8 cellular contexts compared by ENCODE assay signal in the genomic region with DNA sequence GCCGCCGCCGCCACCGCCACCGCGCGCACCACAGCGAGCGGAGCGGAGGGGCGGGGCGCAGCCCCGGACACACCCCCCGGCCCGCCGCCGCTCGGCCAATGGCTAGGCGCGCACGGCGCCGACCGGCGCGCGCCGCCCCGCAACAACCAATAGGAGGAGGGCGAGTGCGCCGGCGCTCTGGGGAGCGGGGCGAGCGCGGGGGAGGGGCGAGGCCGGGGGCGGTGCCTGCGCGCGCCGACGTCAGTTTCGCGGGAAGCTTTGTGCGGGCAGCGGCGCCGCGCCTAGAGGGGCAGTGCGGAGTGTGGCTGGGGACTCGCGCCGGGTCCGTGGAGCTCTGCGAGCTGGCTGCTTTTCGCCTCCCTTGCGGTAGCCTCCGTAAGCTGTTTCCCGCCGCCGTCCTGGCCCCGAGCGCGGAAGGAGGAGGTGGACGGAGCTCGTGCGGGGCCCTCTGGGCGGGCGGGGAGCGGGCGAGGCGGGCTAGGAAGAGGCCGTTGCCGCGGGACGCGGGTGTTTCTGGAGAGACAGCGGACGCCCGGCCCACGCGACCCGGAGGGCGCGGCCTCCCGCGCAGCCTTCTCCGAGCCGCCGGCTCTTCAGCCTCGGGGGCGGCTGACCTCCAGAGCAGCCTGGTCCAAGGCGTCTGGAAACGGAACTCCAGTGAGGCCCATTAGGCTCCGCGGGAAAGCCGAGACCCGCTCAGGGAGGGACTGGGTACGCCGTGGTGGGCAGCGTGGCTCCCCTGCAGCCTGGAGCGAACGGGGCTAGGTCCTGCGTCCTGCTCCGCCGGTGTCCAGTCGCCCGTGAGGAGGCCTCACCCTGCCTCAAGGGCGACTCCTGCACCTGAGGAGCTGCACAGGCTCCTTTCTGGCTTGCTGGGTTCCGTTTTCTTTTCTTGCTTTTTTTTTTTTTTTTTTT. TPM values are rescaled to one million over a fixed set of nuclear protein-coding genes. Genes with fewer than 3 reads are reported as not detected.
A peak's percentile ranks its signal among the peaks of the same experiment; 100 is the strongest.
DNase-seq lines count a peak whose midpoint lies in the region; ATAC-seq and TF ChIP-seq lines count a peak whose summit lies in the region.

A gene (minus strand): TSS at position 44 of the 915 bp plus-strand sequence. CDS start 249 bp downstream, outside the sequence.

- DNase-seq in AG04449 (ENCODE audit: low read depth, low spot score) = no peak
- DNase-seq in NCI-H2227 (lab: John Stamatoyannopoulos, UW; ENCODE audit: unreplicated experiment) = peak; percentile 89
- peak; percentile 88 for DNase-seq in WTC11 (ENCODE audit: low spot score)
- peak; percentile 83 to 90 for DNase-seq in cardiac fibroblast (ENCODE audit: low read depth in 2 of 2)
- DNase-seq in islet precursor cell = peak; percentile 88
- DNase-seq in stimulated activated CD4-positive, alpha-beta T cell treated with anti-CD3 and anti-CD28 coated beads, Interleukin-12 subunit alpha, Interleukin-12 subunit beta, amount 100 ng/mL, for 48 hours (ENCODE audit: low read depth in 2 of 3, low spot score in 1 of 3) = peak; percentile 74 to 87 (median 83)

- ATAC-seq in GM18909 (IDR thresholded peaks at IDR 0.05; ENCODE audit: poor library complexity, unreplicated experiment) (peak; percentile 83), HG03139 (IDR thresholded peaks at IDR 0.05; ENCODE audit: unreplicated experiment) (peak; percentile 81), WTC11 (peak; percentile 94)

- H3K4me3 ChIP-seq in AG04449 (ENCODE audit: low read depth, low read length) = peak within 1 kb of the TSS; percentile 82
- peak within 1 kb of the TSS; percentile 65 to 70 for H3K4me3 ChIP-seq in cardiac fibroblast (replicated peaks in 1 of 2; ENCODE audit: low read depth in 2 of 2, low read length in 2 of 2)

- POLR2A ChIA-PET in AG04449 (lab: Yijun Ruan, JAX) (interaction anchor here (0.5 to 0.8 kb wide), 2 partner anchors 28 to 234 kb away, joined by 3 to 4 read pairs; a partner anchor contains a TSS), WTC11 (lab: Charles Lee) (interaction anchor here (0.5 to 2.9 kb wide), 5 partner anchors 9 to 345 kb away, joined by 3 to 15 read pairs (median 4); a partner anchor contains a TSS)

- TF ChIP-seq CTCF in AG04449 (IDR thresholded peaks at IDR 0.05; ENCODE audit: insufficient read depth, low read length, missing control alignments) (no peak), WTC11 (IDR thresholded peaks at IDR 0.05) (no peak), cardiac fibroblast (IDR thresholded peaks at IDR 0.05; ENCODE audit: low read depth, low read length) (no peak)

- CTCF ChIA-PET in AG04449 (lab: Yijun Ruan, JAX) (interaction anchor here (2.1 to 6.3 kb wide), 2 partner anchors 12 kb away, joined by 6 to 91 read pairs; a partner anchor contains a TSS), WTC11 (lab: Charles Lee) (interaction anchor here (0.5 to 3.1 kb wide), 13 partner anchors 9 to 1207 kb away, joined by 3 to 51 read pairs (median 4); a partner anchor contains a TSS)

- peaks cover 5% of the 10 kb centered on the region; the same call in 1 of the 2 replicates for H3K4me1 Mint-ChIP-seq in WTC11

- H3K9me3 Mint-ChIP-seq in WTC11 = no peaks in the 10 kb centered on the region

- H3K27ac Mint-ChIP-seq in WTC11 = peak within 1 kb of the TSS; percentile 99

- H3K36me3 Mint-ChIP-seq in WTC11 = peaks cover 26% of the 10 kb centered on the region

- peaks cover 8% of the 10 kb centered on the region for H3K27me3 Mint-ChIP-seq in WTC11 (ENCODE audit: low read depth)

- H3K4me3 Mint-ChIP-seq in WTC11 = peak within 1 kb of the TSS; percentile 97

TF ChIP-seq in WTC11, 78 proteins besides CTCF, POLR2A, EP300 and RAD21 (continues in another document):
- TF ChIP-seq OVOL2 (CRISPR knock-in tag; IDR thresholded peaks at IDR 0.05; ENCODE audit: borderline replicate concordance) (no peak), NFE2L1 (CRISPR knock-in tag; IDR thresholded peaks at IDR 0.05) (no peak), KAT7 (CRISPR knock-in tag; IDR thresholded peaks at IDR 0.05; ENCODE audit: borderline replicate concordance) (no peak), ZNF232 (CRISPR knock-in tag; IDR thresholded peaks at IDR 0.05) (no peak), NFYB (CRISPR knock-in tag; conservative IDR thresholded peaks at IDR 0.05; ENCODE audit: low read depth) (peak; percentile 67), TEAD1 (CRISPR knock-in tag; IDR thresholded peaks at IDR 0.05) (no peak), ESRRA (CRISPR knock-in tag; IDR thresholded peaks at IDR 0.05; ENCODE audit: borderline replicate concordance) (no peak), ZNF396 (CRISPR knock-in tag; IDR thresholded peaks at IDR 0.05; ENCODE audit: borderline replicate concordance) (no peak), SP1 (CRISPR knock-in tag; conservative IDR thresholded peaks at IDR 0.05) (peak; percentile 89)
- TF ChIP-seq, protein P1, sequence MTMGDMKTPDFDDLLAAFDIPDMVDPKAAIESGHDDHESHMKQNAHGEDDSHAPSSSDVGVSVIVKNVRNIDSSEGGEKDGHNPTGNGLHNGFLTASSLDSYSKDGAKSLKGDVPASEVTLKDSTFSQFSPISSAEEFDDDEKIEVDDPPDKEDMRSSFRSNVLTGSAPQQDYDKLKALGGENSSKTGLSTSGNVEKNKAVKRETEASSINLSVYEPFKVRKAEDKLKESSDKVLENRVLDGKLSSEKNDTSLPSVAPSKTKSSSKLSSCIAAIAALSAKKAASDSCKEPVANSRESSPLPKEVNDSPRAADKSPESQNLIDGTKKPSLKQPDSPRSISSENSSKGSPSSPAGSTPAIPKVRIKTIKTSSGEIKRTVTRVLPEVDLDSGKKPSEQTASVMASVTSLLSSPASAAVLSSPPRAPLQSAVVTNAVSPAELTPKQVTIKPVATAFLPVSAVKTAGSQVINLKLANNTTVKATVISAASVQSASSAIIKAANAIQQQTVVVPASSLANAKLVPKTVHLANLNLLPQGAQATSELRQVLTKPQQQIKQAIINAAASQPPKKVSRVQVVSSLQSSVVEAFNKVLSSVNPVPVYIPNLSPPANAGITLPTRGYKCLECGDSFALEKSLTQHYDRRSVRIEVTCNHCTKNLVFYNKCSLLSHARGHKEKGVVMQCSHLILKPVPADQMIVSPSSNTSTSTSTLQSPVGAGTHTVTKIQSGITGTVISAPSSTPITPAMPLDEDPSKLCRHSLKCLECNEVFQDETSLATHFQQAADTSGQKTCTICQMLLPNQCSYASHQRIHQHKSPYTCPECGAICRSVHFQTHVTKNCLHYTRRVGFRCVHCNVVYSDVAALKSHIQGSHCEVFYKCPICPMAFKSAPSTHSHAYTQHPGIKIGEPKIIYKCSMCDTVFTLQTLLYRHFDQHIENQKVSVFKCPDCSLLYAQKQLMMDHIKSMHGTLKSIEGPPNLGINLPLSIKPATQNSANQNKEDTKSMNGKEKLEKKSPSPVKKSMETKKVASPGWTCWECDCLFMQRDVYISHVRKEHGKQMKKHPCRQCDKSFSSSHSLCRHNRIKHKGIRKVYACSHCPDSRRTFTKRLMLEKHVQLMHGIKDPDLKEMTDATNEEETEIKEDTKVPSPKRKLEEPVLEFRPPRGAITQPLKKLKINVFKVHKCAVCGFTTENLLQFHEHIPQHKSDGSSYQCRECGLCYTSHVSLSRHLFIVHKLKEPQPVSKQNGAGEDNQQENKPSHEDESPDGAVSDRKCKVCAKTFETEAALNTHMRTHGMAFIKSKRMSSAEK (CRISPR knock-in tag; IDR thresholded peaks at IDR 0.05; ENCODE audit: borderline replicate concordance) = no peak
- TF ChIP-seq, protein P2, sequence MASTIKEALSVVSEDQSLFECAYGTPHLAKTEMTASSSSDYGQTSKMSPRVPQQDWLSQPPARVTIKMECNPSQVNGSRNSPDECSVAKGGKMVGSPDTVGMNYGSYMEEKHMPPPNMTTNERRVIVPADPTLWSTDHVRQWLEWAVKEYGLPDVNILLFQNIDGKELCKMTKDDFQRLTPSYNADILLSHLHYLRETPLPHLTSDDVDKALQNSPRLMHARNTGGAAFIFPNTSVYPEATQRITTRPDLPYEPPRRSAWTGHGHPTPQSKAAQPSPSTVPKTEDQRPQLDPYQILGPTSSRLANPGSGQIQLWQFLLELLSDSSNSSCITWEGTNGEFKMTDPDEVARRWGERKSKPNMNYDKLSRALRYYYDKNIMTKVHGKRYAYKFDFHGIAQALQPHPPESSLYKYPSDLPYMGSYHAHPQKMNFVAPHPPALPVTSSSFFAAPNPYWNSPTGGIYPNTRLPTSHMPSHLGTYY (CRISPR knock-in tag; IDR thresholded peaks at IDR 0.05) = no peak
- TF ChIP-seq, protein P3, sequence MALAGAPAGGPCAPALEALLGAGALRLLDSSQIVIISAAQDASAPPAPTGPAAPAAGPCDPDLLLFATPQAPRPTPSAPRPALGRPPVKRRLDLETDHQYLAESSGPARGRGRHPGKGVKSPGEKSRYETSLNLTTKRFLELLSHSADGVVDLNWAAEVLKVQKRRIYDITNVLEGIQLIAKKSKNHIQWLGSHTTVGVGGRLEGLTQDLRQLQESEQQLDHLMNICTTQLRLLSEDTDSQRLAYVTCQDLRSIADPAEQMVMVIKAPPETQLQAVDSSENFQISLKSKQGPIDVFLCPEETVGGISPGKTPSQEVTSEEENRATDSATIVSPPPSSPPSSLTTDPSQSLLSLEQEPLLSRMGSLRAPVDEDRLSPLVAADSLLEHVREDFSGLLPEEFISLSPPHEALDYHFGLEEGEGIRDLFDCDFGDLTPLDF (CRISPR knock-in tag; IDR thresholded peaks at IDR 0.05) = no peak
- TF ChIP-seq, protein P4, sequence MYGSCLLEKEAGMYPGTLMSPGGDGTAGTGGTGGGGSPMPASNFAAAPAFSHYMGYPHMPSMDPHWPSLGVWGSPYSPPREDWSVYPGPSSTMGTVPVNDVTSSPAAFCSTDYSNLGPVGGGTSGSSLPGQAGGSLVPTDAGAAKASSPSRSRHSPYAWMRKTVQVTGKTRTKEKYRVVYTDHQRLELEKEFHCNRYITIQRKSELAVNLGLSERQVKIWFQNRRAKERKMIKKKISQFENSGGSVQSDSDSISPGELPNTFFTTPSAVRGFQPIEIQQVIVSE (CRISPR knock-in tag; IDR thresholded peaks at IDR 0.05; ENCODE audit: borderline replicate concordance) = no peak
- TF ChIP-seq, protein P5, sequence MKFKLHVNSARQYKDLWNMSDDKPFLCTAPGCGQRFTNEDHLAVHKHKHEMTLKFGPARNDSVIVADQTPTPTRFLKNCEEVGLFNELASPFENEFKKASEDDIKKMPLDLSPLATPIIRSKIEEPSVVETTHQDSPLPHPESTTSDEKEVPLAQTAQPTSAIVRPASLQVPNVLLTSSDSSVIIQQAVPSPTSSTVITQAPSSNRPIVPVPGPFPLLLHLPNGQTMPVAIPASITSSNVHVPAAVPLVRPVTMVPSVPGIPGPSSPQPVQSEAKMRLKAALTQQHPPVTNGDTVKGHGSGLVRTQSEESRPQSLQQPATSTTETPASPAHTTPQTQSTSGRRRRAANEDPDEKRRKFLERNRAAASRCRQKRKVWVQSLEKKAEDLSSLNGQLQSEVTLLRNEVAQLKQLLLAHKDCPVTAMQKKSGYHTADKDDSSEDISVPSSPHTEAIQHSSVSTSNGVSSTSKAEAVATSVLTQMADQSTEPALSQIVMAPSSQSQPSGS (CRISPR knock-in tag; IDR thresholded peaks at IDR 0.05; ENCODE audit: borderline replicate concordance, low read depth) = no peak

RNA-seq across cellular contexts. Expression of the gene that starts here (rescaled TPM):
- total RNA-seq in WTC11 (2021) = 61.9 to 77.9 TPM (median 63.8 TPM) in 3 replicates
